Comparison of ENCODE assay signal across 1 cellular context in genomic region chr6:157951828-157952227, GRCh38.
TF ChIP-seq lines count a peak whose summit lies in the region.

No MANE protein-coding gene starts in this region.

TF ChIP-seq in HepG2, 621 proteins besides CTCF, POLR2A, EP300 and RAD21:
- TF ChIP-seq ZNF33B (CRISPR knock-in tag; IDR thresholded peaks at IDR 0.05) (no peak), ZEB1 (IDR thresholded peaks at IDR 0.05; ENCODE audit: insufficient replicate concordance, low read depth) (peak; percentile 68), MXI1 (IDR thresholded peaks at IDR 0.05; ENCODE audit: borderline replicate concordance, low read depth, low read length) (no peak), TBP (CRISPR knock-in tag; IDR thresholded peaks at IDR 0.05) (no peak), ZSCAN31 (CRISPR knock-in tag; IDR thresholded peaks at IDR 0.05; ENCODE audit: low read depth) (no peak), TBX3 (IDR thresholded peaks at IDR 0.05; ENCODE audit: borderline replicate concordance) (no peak), RXRB (CRISPR knock-in tag; IDR thresholded peaks at IDR 0.05; ENCODE audit: borderline replicate concordance) (no peak), ZNF281 (CRISPR knock-in tag; IDR thresholded peaks at IDR 0.05; ENCODE audit: borderline replicate concordance) (peak; percentile 66; the same call in 1 of the 2 replicates), RBAK (CRISPR knock-in tag; IDR thresholded peaks at IDR 0.05) (peak; percentile 43; the same call in 1 of the 2 replicates), REPIN1 (CRISPR knock-in tag; IDR thresholded peaks at IDR 0.05; ENCODE audit: borderline replicate concordance, low read depth) (no peak), DZIP1 (CRISPR knock-in tag; IDR thresholded peaks at IDR 0.05) (0 out of 2 replicates have a peak, but pooled peaks have one; percentile 59), FOXC1 (CRISPR knock-in tag; IDR thresholded peaks at IDR 0.05; ENCODE audit: borderline replicate concordance) (0 out of 2 replicates have a peak, but pooled peaks have one; percentile 31), HNRNPUL1 (IDR thresholded peaks at IDR 0.05; ENCODE audit: low read depth, low read length) (no peak), ZNF614 (CRISPR knock-in tag; IDR thresholded peaks at IDR 0.05; ENCODE audit: borderline replicate concordance) (no peak), TCF7 (IDR thresholded peaks at IDR 0.05; ENCODE audit: low read depth) (no peak), ZNF12 (CRISPR knock-in tag; IDR thresholded peaks at IDR 0.05) (peak; percentile 94), HNF4A (CRISPR knock-in tag; IDR thresholded peaks at IDR 0.05) (peak; percentile 29; the same call in 1 of the 2 replicates), SIN3B (IDR thresholded peaks at IDR 0.05; ENCODE audit: low read length) (no peak), ZNF7 (CRISPR knock-in tag; IDR thresholded peaks at IDR 0.05) (no peak), TEAD3 (CRISPR knock-in tag; optimal IDR thresholded peaks at IDR 0.05; ENCODE audit: borderline replicate concordance) (no peak), FOXK2 (IDR thresholded peaks at IDR 0.05) (no peak)
- TF ChIP-seq, protein P1, sequence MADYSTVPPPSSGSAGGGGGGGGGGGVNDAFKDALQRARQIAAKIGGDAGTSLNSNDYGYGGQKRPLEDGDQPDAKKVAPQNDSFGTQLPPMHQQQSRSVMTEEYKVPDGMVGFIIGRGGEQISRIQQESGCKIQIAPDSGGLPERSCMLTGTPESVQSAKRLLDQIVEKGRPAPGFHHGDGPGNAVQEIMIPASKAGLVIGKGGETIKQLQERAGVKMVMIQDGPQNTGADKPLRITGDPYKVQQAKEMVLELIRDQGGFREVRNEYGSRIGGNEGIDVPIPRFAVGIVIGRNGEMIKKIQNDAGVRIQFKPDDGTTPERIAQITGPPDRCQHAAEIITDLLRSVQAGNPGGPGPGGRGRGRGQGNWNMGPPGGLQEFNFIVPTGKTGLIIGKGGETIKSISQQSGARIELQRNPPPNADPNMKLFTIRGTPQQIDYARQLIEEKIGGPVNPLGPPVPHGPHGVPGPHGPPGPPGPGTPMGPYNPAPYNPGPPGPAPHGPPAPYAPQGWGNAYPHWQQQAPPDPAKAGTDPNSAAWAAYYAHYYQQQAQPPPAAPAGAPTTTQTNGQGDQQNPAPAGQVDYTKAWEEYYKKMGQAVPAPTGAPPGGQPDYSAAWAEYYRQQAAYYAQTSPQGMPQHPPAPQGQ (CRISPR knock-in tag; IDR thresholded peaks at IDR 0.05; ENCODE audit: borderline replicate concordance) = no peak
- TF ChIP-seq, protein P2, sequence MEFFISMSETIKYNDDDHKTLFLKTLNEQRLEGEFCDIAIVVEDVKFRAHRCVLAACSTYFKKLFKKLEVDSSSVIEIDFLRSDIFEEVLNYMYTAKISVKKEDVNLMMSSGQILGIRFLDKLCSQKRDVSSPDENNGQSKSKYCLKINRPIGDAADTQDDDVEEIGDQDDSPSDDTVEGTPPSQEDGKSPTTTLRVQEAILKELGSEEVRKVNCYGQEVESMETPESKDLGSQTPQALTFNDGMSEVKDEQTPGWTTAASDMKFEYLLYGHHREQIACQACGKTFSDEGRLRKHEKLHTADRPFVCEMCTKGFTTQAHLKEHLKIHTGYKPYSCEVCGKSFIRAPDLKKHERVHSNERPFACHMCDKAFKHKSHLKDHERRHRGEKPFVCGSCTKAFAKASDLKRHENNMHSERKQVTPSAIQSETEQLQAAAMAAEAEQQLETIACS (CRISPR knock-in tag; IDR thresholded peaks at IDR 0.05) = no peak
- TF ChIP-seq, protein P3, sequence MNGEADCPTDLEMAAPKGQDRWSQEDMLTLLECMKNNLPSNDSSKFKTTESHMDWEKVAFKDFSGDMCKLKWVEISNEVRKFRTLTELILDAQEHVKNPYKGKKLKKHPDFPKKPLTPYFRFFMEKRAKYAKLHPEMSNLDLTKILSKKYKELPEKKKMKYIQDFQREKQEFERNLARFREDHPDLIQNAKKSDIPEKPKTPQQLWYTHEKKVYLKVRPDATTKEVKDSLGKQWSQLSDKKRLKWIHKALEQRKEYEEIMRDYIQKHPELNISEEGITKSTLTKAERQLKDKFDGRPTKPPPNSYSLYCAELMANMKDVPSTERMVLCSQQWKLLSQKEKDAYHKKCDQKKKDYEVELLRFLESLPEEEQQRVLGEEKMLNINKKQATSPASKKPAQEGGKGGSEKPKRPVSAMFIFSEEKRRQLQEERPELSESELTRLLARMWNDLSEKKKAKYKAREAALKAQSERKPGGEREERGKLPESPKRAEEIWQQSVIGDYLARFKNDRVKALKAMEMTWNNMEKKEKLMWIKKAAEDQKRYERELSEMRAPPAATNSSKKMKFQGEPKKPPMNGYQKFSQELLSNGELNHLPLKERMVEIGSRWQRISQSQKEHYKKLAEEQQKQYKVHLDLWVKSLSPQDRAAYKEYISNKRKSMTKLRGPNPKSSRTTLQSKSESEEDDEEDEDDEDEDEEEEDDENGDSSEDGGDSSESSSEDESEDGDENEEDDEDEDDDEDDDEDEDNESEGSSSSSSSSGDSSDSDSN (CRISPR knock-in tag; IDR thresholded peaks at IDR 0.05) = 0 out of 2 replicates have a peak, but pooled peaks have one; percentile 27
